In the genomic region with DNA sequence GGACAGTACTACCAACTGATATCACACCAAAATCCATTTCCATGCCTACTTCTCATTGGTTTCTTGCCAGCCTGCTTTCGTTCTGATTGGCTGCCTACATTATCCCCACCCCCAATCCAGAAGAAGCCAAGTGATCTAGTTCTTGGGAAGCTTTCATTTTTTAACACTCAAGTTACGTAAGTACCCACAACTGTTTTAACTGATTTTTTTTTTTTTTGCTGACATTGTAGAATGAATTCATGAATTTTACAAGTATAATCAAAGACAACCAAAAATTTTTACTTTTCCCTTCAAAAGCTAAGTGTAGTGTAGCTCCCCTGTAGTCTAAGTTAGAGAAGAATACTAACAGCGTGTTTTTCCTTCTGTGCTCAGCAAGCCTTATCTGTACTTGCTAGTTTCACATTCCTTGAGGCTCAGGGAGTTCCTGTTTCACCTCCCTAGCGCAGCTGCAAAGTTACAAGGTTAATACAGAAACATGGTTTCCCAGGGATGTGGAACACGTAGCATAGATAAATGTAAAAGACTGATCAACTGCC, we compare ENCODE assay signal across 1 cellular context.
TF ChIP-seq lines count a peak whose summit lies in the region.

A gene with protein sequence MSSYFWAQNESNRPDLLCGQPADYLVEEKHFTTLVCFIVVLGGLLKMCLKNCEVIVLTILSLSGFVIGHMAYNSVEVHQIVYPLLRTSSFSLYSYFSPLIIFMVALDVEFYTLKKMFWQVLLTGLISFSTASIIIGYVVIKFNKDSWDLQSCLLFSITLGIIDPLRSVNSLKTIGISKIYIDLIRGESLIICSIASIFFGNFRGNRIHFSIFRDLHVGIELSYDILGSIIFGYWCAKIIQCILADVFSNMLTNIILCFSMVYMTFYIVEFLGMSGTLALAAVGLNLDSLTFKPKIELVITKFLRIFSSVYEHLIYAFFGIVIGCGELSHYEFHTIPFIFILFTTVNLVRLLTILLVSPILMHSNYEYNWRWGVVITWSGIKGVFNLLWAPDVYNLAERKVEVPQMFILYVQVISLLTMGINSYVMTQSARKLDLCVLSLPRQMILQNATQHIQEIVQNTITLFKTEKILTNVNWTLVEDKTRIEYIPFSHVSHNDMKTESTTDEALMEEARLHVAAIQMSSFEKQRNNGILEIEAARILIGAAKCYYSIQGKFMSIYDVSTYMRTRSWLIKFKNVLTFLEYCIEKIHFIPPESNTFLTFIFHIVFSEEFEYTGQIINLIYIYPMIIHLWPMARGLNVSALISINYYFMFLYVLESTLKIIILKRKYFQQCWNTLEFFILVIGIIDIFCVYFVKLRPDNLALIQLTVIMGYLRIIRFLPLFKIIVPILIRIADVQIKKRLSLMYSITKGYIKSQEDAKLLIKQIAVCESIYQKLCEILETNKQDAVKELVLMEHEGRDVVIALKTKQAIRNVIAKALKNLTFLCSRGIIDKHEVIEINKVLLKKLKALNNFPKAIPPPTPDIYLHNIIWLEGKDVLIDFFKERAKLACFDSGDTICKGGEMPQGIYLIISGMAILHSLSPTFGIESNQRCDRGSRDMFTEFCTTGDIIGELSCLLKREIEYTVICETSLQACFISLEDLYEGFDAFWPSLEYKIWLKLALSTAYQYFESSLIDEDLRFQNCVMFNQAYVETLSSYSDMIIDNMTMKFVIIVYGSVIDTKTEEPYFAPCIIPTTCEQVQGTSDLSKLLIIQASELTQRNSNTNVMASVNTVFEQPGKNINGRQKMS (minus strand): TSS at position 17 of the 536 bp plus-strand sequence. CDS start 1,296 bp downstream, outside the sequence.

TF ChIP-seq in GM23338, 12 proteins besides CTCF, POLR2A, EP300 and RAD21 (continued from another document):
- TF ChIP-seq, protein P1, sequence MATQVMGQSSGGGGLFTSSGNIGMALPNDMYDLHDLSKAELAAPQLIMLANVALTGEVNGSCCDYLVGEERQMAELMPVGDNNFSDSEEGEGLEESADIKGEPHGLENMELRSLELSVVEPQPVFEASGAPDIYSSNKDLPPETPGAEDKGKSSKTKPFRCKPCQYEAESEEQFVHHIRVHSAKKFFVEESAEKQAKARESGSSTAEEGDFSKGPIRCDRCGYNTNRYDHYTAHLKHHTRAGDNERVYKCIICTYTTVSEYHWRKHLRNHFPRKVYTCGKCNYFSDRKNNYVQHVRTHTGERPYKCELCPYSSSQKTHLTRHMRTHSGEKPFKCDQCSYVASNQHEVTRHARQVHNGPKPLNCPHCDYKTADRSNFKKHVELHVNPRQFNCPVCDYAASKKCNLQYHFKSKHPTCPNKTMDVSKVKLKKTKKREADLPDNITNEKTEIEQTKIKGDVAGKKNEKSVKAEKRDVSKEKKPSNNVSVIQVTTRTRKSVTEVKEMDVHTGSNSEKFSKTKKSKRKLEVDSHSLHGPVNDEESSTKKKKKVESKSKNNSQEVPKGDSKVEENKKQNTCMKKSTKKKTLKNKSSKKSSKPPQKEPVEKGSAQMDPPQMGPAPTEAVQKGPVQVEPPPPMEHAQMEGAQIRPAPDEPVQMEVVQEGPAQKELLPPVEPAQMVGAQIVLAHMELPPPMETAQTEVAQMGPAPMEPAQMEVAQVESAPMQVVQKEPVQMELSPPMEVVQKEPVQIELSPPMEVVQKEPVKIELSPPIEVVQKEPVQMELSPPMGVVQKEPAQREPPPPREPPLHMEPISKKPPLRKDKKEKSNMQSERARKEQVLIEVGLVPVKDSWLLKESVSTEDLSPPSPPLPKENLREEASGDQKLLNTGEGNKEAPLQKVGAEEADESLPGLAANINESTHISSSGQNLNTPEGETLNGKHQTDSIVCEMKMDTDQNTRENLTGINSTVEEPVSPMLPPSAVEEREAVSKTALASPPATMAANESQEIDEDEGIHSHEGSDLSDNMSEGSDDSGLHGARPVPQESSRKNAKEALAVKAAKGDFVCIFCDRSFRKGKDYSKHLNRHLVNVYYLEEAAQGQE (IDR thresholded peaks at IDR 0.05; ENCODE audit: unreplicated experiment), result no peak
- no peak for TF ChIP-seq EZH2phosphoT487 (IDR thresholded peaks at IDR 0.05; ENCODE audit: unreplicated experiment)
- no peak for TF ChIP-seq CREB1 (CRISPR knock-in tag; IDR thresholded peaks at IDR 0.05; ENCODE audit: low read depth)
- TF ChIP-seq, protein P2, sequence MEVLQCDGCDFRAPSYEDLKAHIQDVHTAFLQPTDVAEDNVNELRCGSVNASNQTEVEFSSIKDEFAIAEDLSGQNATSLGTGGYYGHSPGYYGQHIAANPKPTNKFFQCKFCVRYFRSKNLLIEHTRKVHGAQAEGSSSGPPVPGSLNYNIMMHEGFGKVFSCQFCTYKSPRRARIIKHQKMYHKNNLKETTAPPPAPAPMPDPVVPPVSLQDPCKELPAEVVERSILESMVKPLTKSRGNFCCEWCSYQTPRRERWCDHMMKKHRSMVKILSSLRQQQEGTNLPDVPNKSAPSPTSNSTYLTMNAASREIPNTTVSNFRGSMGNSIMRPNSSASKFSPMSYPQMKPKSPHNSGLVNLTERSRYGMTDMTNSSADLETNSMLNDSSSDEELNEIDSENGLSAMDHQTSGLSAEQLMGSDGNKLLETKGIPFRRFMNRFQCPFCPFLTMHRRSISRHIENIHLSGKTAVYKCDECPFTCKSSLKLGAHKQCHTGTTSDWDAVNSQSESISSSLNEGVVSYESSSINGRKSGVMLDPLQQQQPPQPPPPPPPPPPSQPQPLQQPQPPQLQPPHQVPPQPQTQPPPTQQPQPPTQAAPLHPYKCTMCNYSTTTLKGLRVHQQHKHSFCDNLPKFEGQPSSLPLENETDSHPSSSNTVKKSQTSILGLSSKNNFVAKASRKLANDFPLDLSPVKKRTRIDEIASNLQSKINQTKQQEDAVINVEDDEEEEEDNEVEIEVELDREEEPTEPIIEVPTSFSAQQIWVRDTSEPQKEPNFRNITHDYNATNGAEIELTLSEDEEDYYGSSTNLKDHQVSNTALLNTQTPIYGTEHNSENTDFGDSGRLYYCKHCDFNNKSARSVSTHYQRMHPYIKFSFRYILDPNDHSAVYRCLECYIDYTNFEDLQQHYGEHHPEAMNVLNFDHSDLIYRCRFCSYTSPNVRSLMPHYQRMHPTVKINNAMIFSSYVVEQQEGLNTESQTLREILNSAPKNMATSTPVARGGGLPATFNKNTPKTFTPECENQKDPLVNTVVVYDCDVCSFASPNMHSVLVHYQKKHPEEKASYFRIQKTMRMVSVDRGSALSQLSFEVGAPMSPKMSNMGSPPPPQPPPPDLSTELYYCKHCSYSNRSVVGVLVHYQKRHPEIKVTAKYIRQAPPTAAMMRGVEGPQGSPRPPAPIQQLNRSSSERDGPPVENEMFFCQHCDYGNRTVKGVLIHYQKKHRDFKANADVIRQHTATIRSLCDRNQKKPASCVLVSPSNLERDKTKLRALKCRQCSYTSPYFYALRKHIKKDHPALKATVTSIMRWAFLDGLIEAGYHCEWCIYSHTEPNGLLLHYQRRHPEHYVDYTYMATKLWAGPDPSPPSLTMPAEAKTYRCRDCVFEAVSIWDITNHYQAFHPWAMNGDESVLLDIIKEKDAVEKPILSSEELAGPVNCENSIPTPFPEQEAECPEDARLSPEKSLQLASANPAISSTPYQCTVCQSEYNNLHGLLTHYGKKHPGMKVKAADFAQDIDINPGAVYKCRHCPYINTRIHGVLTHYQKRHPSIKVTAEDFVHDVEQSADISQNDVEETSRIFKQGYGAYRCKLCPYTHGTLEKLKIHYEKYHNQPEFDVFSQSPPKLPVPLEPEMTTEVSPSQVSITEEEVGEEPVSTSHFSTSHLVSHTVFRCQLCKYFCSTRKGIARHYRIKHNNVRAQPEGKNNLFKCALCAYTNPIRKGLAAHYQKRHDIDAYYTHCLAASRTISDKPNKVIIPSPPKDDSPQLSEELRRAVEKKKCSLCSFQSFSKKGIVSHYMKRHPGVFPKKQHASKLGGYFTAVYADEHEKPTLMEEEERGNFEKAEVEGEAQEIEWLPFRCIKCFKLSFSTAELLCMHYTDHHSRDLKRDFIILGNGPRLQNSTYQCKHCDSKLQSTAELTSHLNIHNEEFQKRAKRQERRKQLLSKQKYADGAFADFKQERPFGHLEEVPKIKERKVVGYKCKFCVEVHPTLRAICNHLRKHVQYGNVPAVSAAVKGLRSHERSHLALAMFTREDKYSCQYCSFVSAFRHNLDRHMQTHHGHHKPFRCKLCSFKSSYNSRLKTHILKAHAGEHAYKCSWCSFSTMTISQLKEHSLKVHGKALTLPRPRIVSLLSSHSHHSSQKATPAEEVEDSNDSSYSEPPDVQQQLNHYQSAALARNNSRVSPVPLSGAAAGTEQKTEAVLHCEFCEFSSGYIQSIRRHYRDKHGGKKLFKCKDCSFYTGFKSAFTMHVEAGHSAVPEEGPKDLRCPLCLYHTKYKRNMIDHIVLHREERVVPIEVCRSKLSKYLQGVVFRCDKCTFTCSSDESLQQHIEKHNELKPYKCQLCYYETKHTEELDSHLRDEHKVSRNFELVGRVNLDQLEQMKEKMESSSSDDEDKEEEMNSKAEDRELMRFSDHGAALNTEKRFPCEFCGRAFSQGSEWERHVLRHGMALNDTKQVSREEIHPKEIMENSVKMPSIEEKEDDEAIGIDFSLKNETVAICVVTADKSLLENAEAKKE (CRISPR knock-in tag; IDR thresholded peaks at IDR 0.05), result no peak
